In genomic region chr7:102843850-102844249, GRCh38 we compare ENCODE assay signal across 8 cellular contexts.
A peak's percentile ranks its signal among the peaks of the same experiment; 100 is the strongest.
DNase-seq lines count a peak whose midpoint lies in the region; ATAC-seq and TF ChIP-seq lines count a peak whose summit lies in the region.

No MANE protein-coding gene starts in this region.

- H3K4me1 ChIP-seq in mesendoderm (ENCODE audit: control insufficient read depth, low read depth, low read length): no peaks in the 10 kb centered on the region
- H3K4me1 ChIP-seq in testis: no peaks in the 10 kb centered on the region

- no peak overlapping the region for H3K18ac ChIP-seq in mesendoderm (ENCODE audit: low read length)

- no peak overlapping the region for H3K4me3 ChIP-seq in mesendoderm (ENCODE audit: low read length)
- H3K4me3 ChIP-seq in testis: no peak overlapping the region

- peak; percentile 76 for ATAC-seq in activated CD8-positive, alpha-beta memory T cell treated with anti-CD3 and anti-CD28 coated beads, Interleukin-2, amount 10 ng/mL, durations not matched to agents 7 days and 5 days
- ATAC-seq in GM21825 (IDR thresholded peaks at IDR 0.05; ENCODE audit: unreplicated experiment) (peak; percentile 81), HG03457 (IDR thresholded peaks at IDR 0.05; ENCODE audit: unreplicated experiment) (peak; percentile 56)
- peak; percentile 55 to 79 for ATAC-seq in natural killer cell treated with Interleukin-12 subunit alpha and Interleukin-12 subunit beta and Interleukin-15 and Interleukin-18, amount 100 ng/mL, for 72 hours

- peak; percentile 60 for DNase-seq in activated CD8-positive, alpha-beta memory T cell treated with anti-CD3 and anti-CD28 coated beads, Interleukin-2, amount 10 ng/mL, durations not matched to agents 7 days and 5 days
- no peak for DNase-seq in activated CD8-positive, alpha-beta memory T cell treated with anti-CD3 and anti-CD28 coated beads, Interleukin-2, amount 50 U/mL, for 4 hours
- DNase-seq in natural killer cell treated with Interleukin-12 subunit alpha and Interleukin-12 subunit beta and Interleukin-15 and Interleukin-18, amount 100 ng/mL, for 72 hours (ENCODE audit: low spot score): no peak
- no peak for DNase-seq in mesendoderm
- DNase-seq in effector CD4-positive, alpha-beta T cell: no peak
- no peak for DNase-seq in testis

- H4K8ac ChIP-seq in mesendoderm (ENCODE audit: low read depth, low read length): no peak overlapping the region

- no peak overlapping the region for H3K4me3 Mint-ChIP-seq in activated CD8-positive, alpha-beta memory T cell treated with anti-CD3 and anti-CD28 coated beads, Interleukin-2, amount 10 ng/mL, durations not matched to agents 7 days and 5 days
- H3K4me3 Mint-ChIP-seq in natural killer cell treated with Interleukin-12 subunit alpha and Interleukin-12 subunit beta and Interleukin-15 and Interleukin-18, amount 100 ng/mL, for 72 hours: no peak overlapping the region

- no peaks in the 10 kb centered on the region for H3K9me3 ChIP-seq in testis

- WGBS in mesendoderm (ENCODE audit: extremely low coverage, insufficient coverage, low lambda C conversion rate): no CpG with 5 or more reads among the region's 3 CpGs
- 93 to 95% methylated on average over 3 of the region's 3 CpGs for WGBS in testis, 2 donors

- H2AK5ac ChIP-seq in mesendoderm (ENCODE audit: low read length): no peak overlapping the region

- no peaks in the 10 kb centered on the region for H3K79me2 ChIP-seq in mesendoderm (ENCODE audit: control insufficient read depth, insufficient read depth, low read length)

- H3K4me1 Mint-ChIP-seq in activated CD8-positive, alpha-beta memory T cell treated with anti-CD3 and anti-CD28 coated beads, Interleukin-2, amount 10 ng/mL, durations not matched to agents 7 days and 5 days: peaks cover 14% of the 10 kb centered on the region
- H3K4me1 Mint-ChIP-seq in natural killer cell treated with Interleukin-12 subunit alpha and Interleukin-12 subunit beta and Interleukin-15 and Interleukin-18, amount 100 ng/mL, for 72 hours (ENCODE audit: low read depth in 2 of 2): peaks cover 0 to 2% of the 10 kb centered on the region in 2 donors

- H3K36me3 Mint-ChIP-seq in activated CD8-positive, alpha-beta memory T cell treated with anti-CD3 and anti-CD28 coated beads, Interleukin-2, amount 10 ng/mL, durations not matched to agents 7 days and 5 days: peaks cover 6% of the 10 kb centered on the region
- no peaks in the 10 kb centered on the region for H3K36me3 Mint-ChIP-seq in natural killer cell treated with Interleukin-12 subunit alpha and Interleukin-12 subunit beta and Interleukin-15 and Interleukin-18, amount 100 ng/mL, for 72 hours

- no peak overlapping the region for H3K23ac ChIP-seq in mesendoderm (ENCODE audit: low read length)

- no peaks in the 10 kb centered on the region for H3K27me3 ChIP-seq in mesendoderm (ENCODE audit: insufficient read depth, low read length, poor library complexity)
- no peaks in the 10 kb centered on the region for H3K27me3 ChIP-seq in testis

- no peak for TF ChIP-seq POLR2A in testis (IDR thresholded peaks at IDR 0.05)

- no peak overlapping the region for H3K27ac Mint-ChIP-seq in activated CD8-positive, alpha-beta memory T cell treated with anti-CD3 and anti-CD28 coated beads, Interleukin-2, amount 10 ng/mL, durations not matched to agents 7 days and 5 days
- H3K27ac Mint-ChIP-seq in natural killer cell treated with Interleukin-12 subunit alpha and Interleukin-12 subunit beta and Interleukin-15 and Interleukin-18, amount 100 ng/mL, for 72 hours: no peak overlapping the region

- H2BK5ac ChIP-seq in mesendoderm (ENCODE audit: low read length): no peak overlapping the region

- TF ChIP-seq CTCF in testis (IDR thresholded peaks at IDR 0.05): no peak

- no peak overlapping the region for H3K4me2 ChIP-seq in mesendoderm (ENCODE audit: low read length)

- intact Hi-C loops in testis (cut with DNase I; ENCODE audit: low total_unique reads): no loop called here

- CTCF ChIA-PET in activated CD8-positive, alpha-beta memory T cell treated with anti-CD3 and anti-CD28 coated beads, Interleukin-2, amount 10 ng/mL, durations not matched to agents 7 days and 5 days (lab: Charles Lee): no interaction called here

- H3K79me1 ChIP-seq in mesendoderm (ENCODE audit: low read length): no peaks in the 10 kb centered on the region

- H3K56ac ChIP-seq in mesendoderm (ENCODE audit: low read length): no peak overlapping the region

- H3K27me3 Mint-ChIP-seq in activated CD8-positive, alpha-beta memory T cell treated with anti-CD3 and anti-CD28 coated beads, Interleukin-2, amount 10 ng/mL, durations not matched to agents 7 days and 5 days: peaks cover 40% of the 10 kb centered on the region
- peaks cover 0 to 4% of the 10 kb centered on the region in 2 donors for H3K27me3 Mint-ChIP-seq in natural killer cell treated with Interleukin-12 subunit alpha and Interleukin-12 subunit beta and Interleukin-15 and Interleukin-18, amount 100 ng/mL, for 72 hours

- H3K27ac ChIP-seq in mesendoderm (ENCODE audit: low read depth, low read length): no peak overlapping the region
- no peak overlapping the region for H3K27ac ChIP-seq in testis

- H4K5ac ChIP-seq in mesendoderm (ENCODE audit: low read length): no peak overlapping the region

- H2BK15ac ChIP-seq in mesendoderm (replicated peaks; ENCODE audit: low read depth): no peak overlapping the region

- H3K36me3 ChIP-seq in mesendoderm (ENCODE audit: control insufficient read depth, insufficient read depth, low read length): no peaks in the 10 kb centered on the region
- no peaks in the 10 kb centered on the region for H3K36me3 ChIP-seq in testis (ENCODE audit: low read depth, missing control alignments)

- no peaks in the 10 kb centered on the region for H3K9me3 Mint-ChIP-seq in activated CD8-positive, alpha-beta memory T cell treated with anti-CD3 and anti-CD28 coated beads, Interleukin-2, amount 10 ng/mL, durations not matched to agents 7 days and 5 days (ENCODE audit: low read depth)
- H3K9me3 Mint-ChIP-seq in natural killer cell treated with Interleukin-12 subunit alpha and Interleukin-12 subunit beta and Interleukin-15 and Interleukin-18, amount 100 ng/mL, for 72 hours: no peaks in the 10 kb centered on the region

- no peak overlapping the region for H2BK120ac ChIP-seq in mesendoderm (ENCODE audit: low read depth, low read length)

- no peak overlapping the region for H3K9ac ChIP-seq in mesendoderm (ENCODE audit: low read length)

- no peak overlapping the region for H3K4ac ChIP-seq in mesendoderm (ENCODE audit: low read depth, low read length)
